Comparison of ENCODE assay signal across 9 cellular contexts in the genomic region with DNA sequence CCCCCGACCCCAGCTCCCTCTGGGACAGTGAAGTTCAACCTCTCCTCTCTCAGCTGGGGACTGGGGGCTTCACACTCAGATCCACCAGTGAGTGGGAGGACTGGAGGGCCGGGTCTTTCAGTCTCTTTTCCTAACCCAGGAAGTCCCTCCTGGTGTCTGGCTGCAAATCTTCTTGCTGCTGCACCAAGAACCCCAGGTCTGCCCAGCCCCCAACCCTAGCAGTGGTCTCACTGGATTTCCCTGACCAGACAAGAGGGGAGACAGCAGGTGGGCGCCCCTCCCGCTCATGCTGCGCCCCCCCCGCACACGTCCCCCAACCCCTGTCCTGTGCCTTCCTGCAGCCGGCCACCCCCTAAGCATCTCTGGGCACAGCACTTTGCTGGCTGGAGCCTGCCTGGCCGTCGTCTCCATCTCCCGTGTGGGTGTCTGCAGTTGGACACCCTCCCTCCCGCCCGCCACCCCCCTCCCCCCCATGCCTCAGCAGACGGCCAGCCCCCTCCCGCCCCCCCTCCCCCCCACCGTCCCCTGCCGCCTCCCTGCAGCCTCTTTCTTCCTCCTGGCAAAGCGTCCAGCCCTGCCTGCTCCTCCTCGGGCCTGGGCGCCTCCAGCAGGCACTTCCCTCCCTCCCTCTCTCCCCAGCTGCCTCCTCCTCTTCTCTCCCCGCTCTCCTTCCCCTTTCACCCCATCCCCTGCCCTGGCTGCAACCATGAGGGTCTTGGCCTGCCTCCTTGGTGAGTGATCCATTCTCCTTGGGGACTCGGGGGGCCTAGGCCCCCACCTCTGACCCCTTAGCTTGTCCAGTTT. TPM values are rescaled to one million over a fixed set of nuclear protein-coding genes. Genes with fewer than 3 reads are reported as not detected.
DNase-seq lines count a peak whose midpoint lies in the region; ATAC-seq, FAIRE-seq and TF ChIP-seq lines count a peak whose summit lies in the region.
"Had no signal": no experiment of that assay in that cellular context is flagged by ENCODE, and none has a peak within 500 bp of the region (broad histone marks: within the 10 kb centered on the region; RNA-seq: fewer than 3 reads in every experiment).

Gene SSC5D, plus strand, starts transcription at position 553 of the 804 bp plus-strand sequence. Its CDS starts 154 bp downstream, at position 707.

- in situ Hi-C loops in Panc1 (cut with HindIII; ENCODE audit: low pct_unique_long_range_greater_than_20kb, low sequenced_read_pairs), result no loop called here

- FAIRE-seq in D721Med (lab: Jason Lieb, UNC), result no peak

- H3K9ac ChIP-seq in parathyroid adenoma, result no peak within 1 kb of the TSS

- H3K27me3 ChIP-seq in Panc1 (ENCODE audit: control insufficient read depth, insufficient read depth, low read length), result no peaks in the 10 kb centered on the region
- no peaks in the 10 kb centered on the region for H3K27me3 ChIP-seq in parathyroid adenoma (ENCODE audit: control insufficient read depth, insufficient read depth, low read length)

- H3K4me3 ChIP-seq in Panc1 (ENCODE audit: low read depth in 2 of 2, low read length in 2 of 2) (peak within 1 kb of the TSS; percentile 51 to 67), parathyroid adenoma (ENCODE audit: low read depth, low read length) (no peak within 1 kb of the TSS)

- H3K4me1 ChIP-seq in Panc1 (ENCODE audit: control insufficient read depth, insufficient read depth, low read length), result peaks cover 75% of the 10 kb centered on the region
- H3K4me1 ChIP-seq in parathyroid adenoma, result peaks cover 13% of the 10 kb centered on the region

- no peak for TF ChIP-seq CTCF in Panc1 (IDR thresholded peaks at IDR 0.05)
- no peak for TF ChIP-seq CTCF in parathyroid adenoma (IDR thresholded peaks at IDR 0.05)
- TF ChIP-seq CTCF in D721Med (IDR thresholded peaks at IDR 0.05; ENCODE audit: insufficient read depth, missing control alignments), result no peak

- H3K79me2 ChIP-seq in parathyroid adenoma, result no peaks in the 10 kb centered on the region

- H3K4me2 ChIP-seq in parathyroid adenoma (ENCODE audit: low read length), result peak within 1 kb of the TSS; percentile 22

- CTCF ChIA-PET in Panc1 (lab: Charles Lee), result interaction anchor here (2.0 kb wide), 1 partner anchor 16 kb away, joined by 7 read pairs; no protein-coding TSS in a partner anchor

- peak within 1 kb of the TSS; percentile 94 for H3K27ac ChIP-seq in Panc1 (ENCODE audit: low read length)
- H3K27ac ChIP-seq in parathyroid adenoma, result peak within 1 kb of the TSS; percentile 41

- no peak within 1 kb of the TSS for H2AFZ ChIP-seq in parathyroid adenoma

- no peak for ATAC-seq in Panc1

- DNase-seq in EL, result peak; percentile 56
- DNase-seq in Panc1 (ENCODE audit: low read depth, low spot score), result no peak
- DNase-seq in fibroblast of gingiva (ENCODE audit: low read depth), result peak; percentile 63
- DNase-seq in activated CD8-positive, alpha-beta memory T cell treated with anti-CD3 and anti-CD28 coated beads, Interleukin-2, amount 50 U/mL, for 4 hours, result no peak
- DNase-seq in SHP77 treated with DMSO at 0.1 percent for 48 hours (lab: John Stamatoyannopoulos, UW), result no peak
- DNase-seq in D721Med (ENCODE audit: insufficient read length, low spot score), result no peak
- no peak for DNase-seq in inferior parietal cortex (ENCODE audit: extremely low spot score)

- peaks cover 3% of the 10 kb centered on the region; the same call in 1 of the 2 replicates for H3K36me3 ChIP-seq in Panc1 (ENCODE audit: control insufficient read depth, insufficient read depth, low read length)
- H3K36me3 ChIP-seq in parathyroid adenoma (ENCODE audit: control insufficient read depth, insufficient read depth, low read length), result no peaks in the 10 kb centered on the region

- no TSS peak for BruUV-seq in Panc1 (replicated peaks; lab: Mats Ljungman, UMichigan)

- H3K9me3 ChIP-seq in Panc1 (ENCODE audit: control insufficient read depth, insufficient read depth, low read depth, low read length), result no peaks in the 10 kb centered on the region
- H3K9me3 ChIP-seq in parathyroid adenoma (ENCODE audit: control insufficient read depth, low read length), result no peaks in the 10 kb centered on the region

- POLR2A ChIA-PET in Panc1 (lab: Charles Lee), result no interaction called here

- intact Hi-C loops in Panc1 (cut with micrococcal nuclease; ENCODE audit: unreplicated experiment), result no loop called here

RNA-seq across cellular contexts. Expression of gene SSC5D, which starts in this region (rescaled TPM):
- 13.0 TPM for total RNA-seq in Panc1 (2021; ENCODE audit: unreplicated experiment)
- polyA plus RNA-seq in Panc1 (2012; ENCODE audit: insufficient read length), result 12.3 TPM
- total RNA-seq: lung microvascular endothelial cell had no signal

Comparison
In these comparisons a context has a peak if more than half of its experiments do, and no peak if none do; other contexts are left out.
1. DNase-seq: peak in EL (single experiment) and fibroblast of gingiva (single experiment); none in Panc1 (single experiment), activated CD8-positive, alpha-beta memory T cell treated with anti-CD3 and anti-CD28 coated beads, Interleukin-2, amount 50 U/mL, for 4 hours (single experiment), SHP77 treated with DMSO at 0.1 percent for 48 hours (single experiment), D721Med (single experiment) and inferior parietal cortex (single experiment).